Comparison of ENCODE assay signal across 22 cellular contexts in the genomic region with DNA sequence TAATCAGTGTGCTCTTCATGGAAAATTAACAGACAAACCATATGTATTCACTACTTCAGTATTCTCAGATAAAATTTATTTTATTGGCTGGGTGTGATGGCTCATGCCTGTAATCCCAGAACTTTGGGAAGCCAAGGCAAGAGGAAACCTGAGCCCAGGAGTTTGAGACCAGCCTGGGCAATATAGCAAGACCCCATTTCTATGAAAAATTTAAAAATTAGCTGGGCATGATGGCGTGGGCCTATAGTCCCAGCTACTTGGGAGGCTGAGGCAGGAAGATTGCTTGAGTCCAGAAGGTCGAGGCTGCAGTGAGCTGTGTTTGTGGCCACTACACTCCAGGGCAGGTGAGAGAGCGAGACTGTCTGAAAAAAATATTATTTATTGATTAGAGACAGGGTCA. TPM values are rescaled to one million over a fixed set of nuclear protein-coding genes. Genes with fewer than 3 reads are reported as not detected.
A peak's percentile ranks its signal among the peaks of the same experiment; 100 is the strongest.
DNase-seq lines count a peak whose midpoint lies in the region; ATAC-seq and TF ChIP-seq lines count a peak whose summit lies in the region.
"Had no signal": no experiment of that assay in that cellular context is flagged by ENCODE, and none has a peak within 500 bp of the region (broad histone marks: within the 10 kb centered on the region; RNA-seq: fewer than 3 reads in every experiment).

No MANE protein-coding gene starts in this region.

- peaks cover 13 to 39% of the 10 kb centered on the region in 2 donors for H3K36me3 Mint-ChIP-seq in CD14-positive monocyte
- peaks cover 24% of the 10 kb centered on the region for H3K36me3 Mint-ChIP-seq in CD4-positive, alpha-beta T cell (ENCODE audit: low read depth)

- peaks cover 60% of the 10 kb centered on the region for H3K4me1 ChIP-seq in lower lobe of right lung

- peaks cover 43% of the 10 kb centered on the region for H3K79me2 ChIP-seq in SU-DHL-6 (ENCODE audit: insufficient read depth, low read length)

- peak overlapping the region in 4 of 7 donors; percentile 34 to 76 (median 66) for H3K27ac Mint-ChIP-seq in CD14-positive monocyte
- peak overlapping the region; percentile 93 for H3K27ac Mint-ChIP-seq in CD4-positive, alpha-beta T cell
- H3K27ac Mint-ChIP-seq: GM23338 had no signal

- H3K27me3 Mint-ChIP-seq in CD14-positive monocyte (ENCODE audit: low read depth in 3 of 3), result no peaks in the 10 kb centered on the region
- no peaks in the 10 kb centered on the region for H3K27me3 Mint-ChIP-seq in CD4-positive, alpha-beta T cell

- H3K9me2 ChIP-seq in SU-DHL-6 (replicated peaks; ENCODE audit: insufficient read depth, low read length), result no peaks in the 10 kb centered on the region
- H3K9me2 ChIP-seq: SK-N-SH had no signal

- peaks cover 48% of the 10 kb centered on the region for H3K4me1 Mint-ChIP-seq in CD14-positive monocyte
- H3K4me1 Mint-ChIP-seq in CD4-positive, alpha-beta T cell (ENCODE audit: low read depth), result peaks cover 46% of the 10 kb centered on the region
- H3K4me1 Mint-ChIP-seq: GM23338 had no signal

- CTCF ChIA-PET in CD4-positive, alpha-beta T cell (lab: Charles Lee), result no interaction called here

- H3K27me3 ChIP-seq in CD4-positive, alpha-beta T cell (ENCODE audit: control insufficient read depth, insufficient read depth, low read length), result no peaks in the 10 kb centered on the region
- H3K27me3 ChIP-seq in SU-DHL-6 (ENCODE audit: low read length) (no peaks in the 10 kb centered on the region), lower lobe of right lung (ENCODE audit: low read depth) (no peaks in the 10 kb centered on the region)

- POLR2A ChIA-PET in CD4-positive, alpha-beta T cell (lab: Charles Lee), result interaction anchor here (1.4 kb wide), 1 partner anchor 25 kb away, joined by 5 read pairs; no protein-coding TSS in a partner anchor

- H3F3A ChIP-seq in SU-DHL-6 (ENCODE audit: insufficient read depth), result peaks cover 39% of the 10 kb centered on the region

- TF ChIP-seq CTCF in CD14-positive monocyte (IDR thresholded peaks at IDR 0.05) (no peak), SU-DHL-6 (IDR thresholded peaks at IDR 0.05; ENCODE audit: insufficient read depth, low read length, poor library complexity, severe bottlenecking) (no peak), lower lobe of right lung (IDR thresholded peaks at IDR 0.05) (no peak)
- TF ChIP-seq CTCF in CD4-positive, alpha-beta T cell (IDR thresholded peaks at IDR 0.05), result no peak

- no peaks in the 10 kb centered on the region for H3K9me3 Mint-ChIP-seq in CD14-positive monocyte
- H3K9me3 Mint-ChIP-seq in CD4-positive, alpha-beta T cell, result no peaks in the 10 kb centered on the region
- H3K9me3 Mint-ChIP-seq: GM23338 had no signal

- no peak overlapping the region for H3K9ac ChIP-seq in SU-DHL-6 (ENCODE audit: low read length)
- H3K9ac ChIP-seq: SK-N-SH had no signal

- no peak for DNase-seq in CD14-positive monocyte (ENCODE audit: low spot score)
- DNase-seq in CD4-positive, alpha-beta T cell, result no peak
- no peak for DNase-seq in lower lobe of right lung
- DNase-seq in NOMO-1 (lab: John Stamatoyannopoulos, UW; ENCODE audit: unreplicated experiment in 2 of 2), result no peak
- DNase-seq: C1 segment of cervical spinal cord, GF-D8, KG1, NCI-H1417 treated with DMSO at 0.1 percent for 48 hours, NCI-H187 treated with DMSO at 0.1 percent for 48 hours, NCI-H226, NCI-H524, NCI-H82, PC-3, RPMI8226, SHP77 treated with DMSO at 0.1 percent for 48 hours, SK-N-SH had no signal

- no peak overlapping the region for H3K4me2 ChIP-seq in SU-DHL-6 (ENCODE audit: low read depth, low read length, poor library complexity, severe bottlenecking)
- H3K4me2 ChIP-seq: GM23338, SK-N-SH had no signal

- no peak overlapping the region for H3K27ac ChIP-seq in CD4-positive, alpha-beta T cell (ENCODE audit: low read depth, low read length)
- H3K27ac ChIP-seq in SU-DHL-6 (ENCODE audit: low read depth, low read length) (peak overlapping the region; percentile 94; the same call in 1 of the 2 replicates), lower lobe of right lung (peak overlapping the region; percentile 4)

- intact Hi-C loops in CD14-positive monocyte (cut with micrococcal nuclease) (no loop called here), lower lobe of right lung (cut with DNase I) (no loop called here)
- intact Hi-C loops in CD4-positive, alpha-beta T cell (cut with DNase I, micrococcal nuclease), result loop anchor here in 1 of 2 experiments (1.0 kb wide), 1 partner anchor 38 kb away; no protein-coding TSS in a partner anchor

- H4K20me1 ChIP-seq in SU-DHL-6 (ENCODE audit: low read depth, low read length), result no peaks in the 10 kb centered on the region

- peaks cover 3% of the 10 kb centered on the region; the same call in 1 of the 2 replicates for H3K36me3 ChIP-seq in SU-DHL-6 (ENCODE audit: low read length)
- H3K36me3 ChIP-seq in lower lobe of right lung, result peaks cover 8% of the 10 kb centered on the region

- H3K4me3 Mint-ChIP-seq in CD14-positive monocyte, result no peak overlapping the region
- no peak overlapping the region for H3K4me3 Mint-ChIP-seq in CD4-positive, alpha-beta T cell
- H3K4me3 Mint-ChIP-seq: GM23338 had no signal

- no peak for ATAC-seq in CD4-positive, alpha-beta T cell (ENCODE audit: poor library complexity)
- ATAC-seq in lower lobe of right lung (no peak), HG03280 (IDR thresholded peaks at IDR 0.05; ENCODE audit: unreplicated experiment) (no peak), GM18873 (IDR thresholded peaks at IDR 0.05; ENCODE audit: low FRiP score, unreplicated experiment) (no peak)
- ATAC-seq: GM12878, GM23338, HCT116, PC-3 had no signal

- H2AFZ ChIP-seq in SU-DHL-6 (ENCODE audit: low read depth, low read length, severe bottlenecking), result no peak overlapping the region
- H2AFZ ChIP-seq: GM23338 had no signal

- H3K9me3 ChIP-seq in CD4-positive, alpha-beta T cell (ENCODE audit: control insufficient read depth, low read length), result no peaks in the 10 kb centered on the region
- H3K9me3 ChIP-seq in SU-DHL-6 (ENCODE audit: insufficient read depth, low read length) (no peaks in the 10 kb centered on the region), lower lobe of right lung (no peaks in the 10 kb centered on the region)
- H3K9me3 ChIP-seq: SK-N-SH had no signal

- H3K4me3 ChIP-seq in SU-DHL-6 (ENCODE audit: insufficient read depth, low read length, poor library complexity, severe bottlenecking) (no peak overlapping the region), lower lobe of right lung (no peak overlapping the region)
- H3K4me3 ChIP-seq: GM12878, GM23338 had no signal

RNA-seq across cellular contexts. Expression of a gene that starts 23.4 kb away (rescaled TPM):
- 10 to 100 TPM; 23.1 to 27.6 TPM for polyA plus RNA-seq in CD14-positive monocyte
- total RNA-seq in CD4-positive, alpha-beta T cell, result 10 to 100 TPM; 92.7 to 99.6 TPM
- 50.2 TPM for total RNA-seq in lower lobe of right lung

RNA-seq across cellular contexts. Expression of a gene that starts 49.2 kb away (rescaled TPM):
- polyA plus RNA-seq in CD14-positive monocyte, result 100 to 1,000 TPM; 698 to 760 TPM
- total RNA-seq in CD4-positive, alpha-beta T cell, result 10 to 100 TPM; 31.1 to 31.9 TPM
- total RNA-seq in lower lobe of right lung, result 285 TPM
